14 cellular contexts compared by ENCODE assay signal in genomic region chr13:70849267-70849666, GRCh38.
"Had no signal": no experiment of that assay in that cellular context is flagged by ENCODE, and none has a peak within 500 bp of the region (broad histone marks: within the 10 kb centered on the region; RNA-seq: fewer than 3 reads in every experiment).

No MANE protein-coding gene starts in this region.

- H3K36me3 ChIP-seq: brain microvascular endothelial cell, neutrophil, right atrium auricular region, tibial nerve, vagina had no signal

- H3K27me3 Mint-ChIP-seq: activated naive CD8-positive, alpha-beta T cell had no signal

- H3K4me1 ChIP-seq: right atrium auricular region, tibial nerve, vagina had no signal

- DNase-seq: activated CD4-positive, alpha-beta T cell treated with anti-CD3 and anti-CD28 coated beads for 48 hours; brain microvascular endothelial cell; cerebellar nuclear complex; dermis blood vessel endothelial cell; posterior cingulate gyrus; T-helper 9 cell had no signal

- H3K9me3 ChIP-seq: neutrophil, right atrium auricular region, vagina had no signal

- H3K4me3 ChIP-seq: hepatocyte, right atrium auricular region, skin epidermis, tibial nerve, vagina had no signal

- H3K4me1 Mint-ChIP-seq: mesothelial cell of epicardium had no signal

- H3K27ac Mint-ChIP-seq: activated naive CD8-positive, alpha-beta T cell; mesothelial cell of epicardium had no signal

- H3K4me3 Mint-ChIP-seq: activated naive CD8-positive, alpha-beta T cell; mesothelial cell of epicardium had no signal

- H3K4me2 ChIP-seq: hepatocyte had no signal

- H3K27me3 ChIP-seq: brain microvascular endothelial cell, hepatocyte, neutrophil, right atrium auricular region, tibial nerve, vagina had no signal

- H3K79me2 ChIP-seq: hepatocyte had no signal

- H3K27ac ChIP-seq: brain microvascular endothelial cell, hepatocyte, neutrophil, right atrium auricular region, skin epidermis, tibial nerve, vagina had no signal

- H2AFZ ChIP-seq: hepatocyte had no signal

- H3K36me3 Mint-ChIP-seq: activated naive CD8-positive, alpha-beta T cell; mesothelial cell of epicardium had no signal
